ENCODE assay signal across 22 cellular contexts in the genomic region with DNA sequence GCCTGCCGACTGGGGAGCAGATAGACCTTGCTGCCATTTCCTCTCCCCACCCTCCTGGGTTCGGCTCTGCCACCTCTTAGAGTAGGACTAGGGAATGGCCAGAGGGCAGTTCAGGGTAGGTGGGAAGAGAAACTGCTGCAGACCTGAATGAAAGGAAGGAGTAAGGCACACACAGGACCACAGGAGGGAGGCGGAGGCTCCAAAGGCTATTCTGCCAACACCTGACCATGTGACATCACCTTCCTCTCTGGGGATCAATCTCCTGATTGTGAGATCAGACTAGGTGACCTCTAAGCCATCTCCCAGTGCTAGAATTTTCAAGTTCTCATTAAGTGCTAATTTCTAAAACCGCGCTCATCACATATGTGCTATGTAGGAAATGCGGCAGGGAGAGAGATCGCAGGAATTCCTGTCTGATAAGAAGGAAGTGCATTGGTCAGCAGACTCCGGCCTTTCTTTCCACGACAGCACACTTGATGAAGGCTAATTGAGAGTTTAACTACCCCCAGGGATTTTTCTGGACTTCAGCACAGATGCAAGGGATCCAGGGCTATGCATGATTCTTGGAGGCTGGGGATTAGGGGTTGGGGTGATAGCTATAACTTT. TPM values are rescaled to one million over a fixed set of nuclear protein-coding genes. Genes with fewer than 3 reads are reported as not detected.
"Had no signal": no experiment of that assay in that cellular context is flagged by ENCODE, and none has a peak within 500 bp of the region (broad histone marks: within the 10 kb centered on the region; RNA-seq: fewer than 3 reads in every experiment).

No MANE protein-coding gene starts in this region.

- ATAC-seq: T-cell had no signal

- H3K9me3 ChIP-seq: adrenal gland had no signal

- H3K4me1 ChIP-seq: adrenal gland had no signal

- H3K27me3 ChIP-seq: adrenal gland had no signal

- H3K4me3 ChIP-seq: adrenal gland had no signal

- H3K27ac ChIP-seq: adrenal gland had no signal

- DNase-seq: activated CD4-positive, alpha-beta T cell treated with anti-CD3 and anti-CD28 coated beads, Interleukin-2, amount 10 ng/mL, durations not matched to agents 24 days and 14 days; activated CD4-positive, alpha-beta T cell treated with anti-CD3 and anti-CD28 coated beads, Interleukin-2, amount 50 U/mL, for 48 hours; activated CD4-positive, CD25-positive, alpha-beta regulatory T cell treated with anti-CD3 and anti-CD28 coated beads, Interleukin-2, amount 50 U/mL, for 72 hours; activated naive CD4-positive, alpha-beta T cell treated with anti-CD3 and anti-CD28 coated beads, Interleukin-2, amount 50 U/mL, for 16 hours; activated naive CD8-positive, alpha-beta T cell treated with anti-CD3 and anti-CD28 coated beads, Interleukin-2, amount 10 ng/mL, durations not matched to agents 7 days and 5 days; activated T-cell treated with anti-CD3 and anti-CD28 coated beads for 4 hours; activated T-cell treated with anti-CD3 and anti-CD28 coated beads, Interleukin-2, amount 50 U/mL, for 48 hours; anterior cingulate cortex; IMR-90; Kasumi-1; KBM-7; NCI-H1105 treated with DMSO at 0.1 percent for 48 hours; NCI-H146; NCI-H187 treated with DMSO at 0.1 percent for 48 hours; NCI-H2081 treated with DMSO at 0.1 percent for 48 hours; NCI-H446; NCI-H524; SIG-M5; T-cell; T-helper 2 cell had no signal

- H3K36me3 ChIP-seq: adrenal gland had no signal

RNA-seq across cellular contexts. Expression of a gene that starts 11.5 kb away (rescaled TPM):
- total RNA-seq: activated CD4-positive, alpha-beta T cell treated with anti-CD3 and anti-CD28 coated beads, Interleukin-2, amount 10 ng/mL, durations not matched to agents 24 days and 14 days; activated naive CD8-positive, alpha-beta T cell treated with anti-CD3 and anti-CD28 coated beads, Interleukin-2, amount 10 ng/mL, durations not matched to agents 7 days and 5 days; activated T-helper 2 cell treated with anti-CD3 and anti-CD28 coated beads, Interferon-gamma antibody, Interleukin-2, Interleukin-4, amounts not matched to agents 10 μg/mL and 5 μg/mL and 100 μg/mL, durations not matched to agents 14 hours and 24 hours and 36 hours; T-cell had no signal
